ENCODE assay signal across 8 cellular contexts in genomic region chr2:43059183-43059897, GRCh38.
A peak's percentile ranks its signal among the peaks of the same experiment; 100 is the strongest.
DNase-seq lines count a peak whose midpoint lies in the region; ATAC-seq and TF ChIP-seq lines count a peak whose summit lies in the region.

No MANE protein-coding gene starts in this region.

- DNase-seq in KG1 (lab: John Stamatoyannopoulos, UW) (peak; percentile 53), astrocyte of the spinal cord (ENCODE audit: low read depth, low spot score) (peak; percentile 98), inferior parietal cortex (ENCODE audit: extremely low spot score) (peak; percentile 81), cerebellar nuclear complex (lab: John Stamatoyannopoulos, UW) (no peak)
- peak; percentile 64 for DNase-seq in T-helper 2 cell treated with Interferon-gamma antibody and Interleukin-4, amounts not matched to agents 5 μg/mL and 100 μg/mL, for 36 hours (ENCODE audit: low spot score)
- DNase-seq in stimulated activated CD4-positive, alpha-beta T cell treated with anti-CD3 and anti-CD28 coated beads, Interleukin-2, amount 100 ng/mL, for 48 hours = peak; percentile 44 to 48

- H3K27me3 Mint-ChIP-seq in T-helper 2 cell treated with Interferon-gamma antibody and Interleukin-4, amounts not matched to agents 5 μg/mL and 100 μg/mL, for 36 hours (ENCODE audit: low read depth) = peaks cover 3% of the 10 kb centered on the region

- no peak for TF ChIP-seq CTCF in astrocyte of the spinal cord (IDR thresholded peaks at IDR 0.05; ENCODE audit: low read depth, low read length)

- in situ Hi-C loops in astrocyte of the spinal cord (cut with HindIII; ENCODE audit: low sequenced_read_pairs) = no loop called here

- peaks cover 8% of the 10 kb centered on the region for H3K9me3 Mint-ChIP-seq in T-helper 2 cell treated with Interferon-gamma antibody and Interleukin-4, amounts not matched to agents 5 μg/mL and 100 μg/mL, for 36 hours

- ATAC-seq in GM19452 (IDR thresholded peaks at IDR 0.05; ENCODE audit: unreplicated experiment) (peak; percentile 58), GM18519 (IDR thresholded peaks at IDR 0.05; ENCODE audit: low FRiP score, unreplicated experiment) (no peak)

- peak overlapping the region; percentile 85 for H3K27ac Mint-ChIP-seq in T-helper 2 cell treated with Interferon-gamma antibody and Interleukin-4, amounts not matched to agents 5 μg/mL and 100 μg/mL, for 36 hours

- peak overlapping the region; percentile 61 for H3K4me3 Mint-ChIP-seq in T-helper 2 cell treated with Interferon-gamma antibody and Interleukin-4, amounts not matched to agents 5 μg/mL and 100 μg/mL, for 36 hours

- no peak overlapping the region for H3K4me3 ChIP-seq in astrocyte of the spinal cord (ENCODE audit: low read depth, low read length)

- peaks cover 22% of the 10 kb centered on the region for H3K4me1 Mint-ChIP-seq in T-helper 2 cell treated with Interferon-gamma antibody and Interleukin-4, amounts not matched to agents 5 μg/mL and 100 μg/mL, for 36 hours (ENCODE audit: low read depth)

- peaks cover 7% of the 10 kb centered on the region for H3K36me3 Mint-ChIP-seq in T-helper 2 cell treated with Interferon-gamma antibody and Interleukin-4, amounts not matched to agents 5 μg/mL and 100 μg/mL, for 36 hours (ENCODE audit: low read depth)

Comparison
In these comparisons a context has a peak if more than half of its experiments do, and no peak if none do; other contexts are left out.
1. DNase-seq: peak in KG1 (single experiment), T-helper 2 cell treated with Interferon-gamma antibody and Interleukin-4, amounts not matched to agents 5 μg/mL and 100 μg/mL, for 36 hours (single experiment), astrocyte of the spinal cord (single experiment), inferior parietal cortex (single experiment) and stimulated activated CD4-positive, alpha-beta T cell treated with anti-CD3 and anti-CD28 coated beads, Interleukin-2, amount 100 ng/mL, for 48 hours (2 of 2); none in cerebellar nuclear complex (0 of 2).